In genomic region chr12:45886685-45887084, GRCh38 we compare ENCODE assay signal across 22 cellular contexts.
DNase-seq lines count a peak whose midpoint lies in the region; ATAC-seq and TF ChIP-seq lines count a peak whose summit lies in the region.
"Had no signal": no experiment of that assay in that cellular context is flagged by ENCODE, and none has a peak within 500 bp of the region (broad histone marks: within the 10 kb centered on the region; RNA-seq: fewer than 3 reads in every experiment).

No MANE protein-coding gene starts in this region.

- peaks cover 42% of the 10 kb centered on the region for H3K36me3 Mint-ChIP-seq in GM23338 (ENCODE audit: low read depth)

- no peak overlapping the region for H3K4me3 Mint-ChIP-seq in GM23338
- H3K4me3 Mint-ChIP-seq: CD14-positive monocyte; CD4-positive, alpha-beta memory T cell; CD4-positive, CD25-positive, alpha-beta regulatory T cell; CD8-positive, alpha-beta memory T cell had no signal

- no peaks in the 10 kb centered on the region for H3K27me3 ChIP-seq in GM23338 (ENCODE audit: insufficient read depth)
- H3K27me3 ChIP-seq: BE2C, BLaER1 had no signal

- peaks cover 9% of the 10 kb centered on the region; the same call in 2 of the 3 replicates for H3K4me1 Mint-ChIP-seq in GM23338
- H3K4me1 Mint-ChIP-seq: CD14-positive monocyte had no signal

- peaks cover 10% of the 10 kb centered on the region; the same call in 1 of the 2 replicates for H3K36me3 ChIP-seq in GM23338 (ENCODE audit: insufficient read depth)

- H3K27ac Mint-ChIP-seq in GM23338 = no peak overlapping the region
- H3K27ac Mint-ChIP-seq: CD14-positive monocyte; CD4-positive, alpha-beta memory T cell; CD4-positive, CD25-positive, alpha-beta regulatory T cell had no signal

- no peaks in the 10 kb centered on the region for H3K79me2 ChIP-seq in GM23338 (replicated peaks; ENCODE audit: insufficient read depth)

- H3K4me2 ChIP-seq in GM23338 = no peak overlapping the region
- H3K4me2 ChIP-seq: BLaER1 had no signal

- H3K9me3 Mint-ChIP-seq in GM23338 = peaks cover 11% of the 10 kb centered on the region; the same call in 1 of the 3 replicates

- H3K27me3 Mint-ChIP-seq in GM23338 (ENCODE audit: insufficient read depth, low read depth, poor library complexity) = peaks cover 3% of the 10 kb centered on the region
- H3K27me3 Mint-ChIP-seq: CD4-positive, alpha-beta memory T cell; CD4-positive, CD25-positive, alpha-beta regulatory T cell; CD8-positive, alpha-beta memory T cell had no signal

- no peaks in the 10 kb centered on the region for H4K20me1 ChIP-seq in GM23338 (replicated peaks; ENCODE audit: insufficient read depth)
- H4K20me1 ChIP-seq: BLaER1 had no signal

- no peak overlapping the region for H2AFZ ChIP-seq in GM23338

- no peak overlapping the region for H3K4me3 ChIP-seq in GM23338
- H3K4me3 ChIP-seq: BLaER1 had no signal

- H3K27ac ChIP-seq in GM23338 (ENCODE audit: low read depth) = no peak overlapping the region
- H3K27ac ChIP-seq: BLaER1 had no signal

- peak; percentile 54; the same call in 2 of the 3 replicates for ATAC-seq in GM23338
- no peak for ATAC-seq in GM18909 (IDR thresholded peaks at IDR 0.05; ENCODE audit: poor library complexity, unreplicated experiment)
- ATAC-seq in HG03175 (IDR thresholded peaks at IDR 0.05; ENCODE audit: unreplicated experiment) = no peak

- DNase-seq in GM23338 (ENCODE audit: low spot score) (no peak), NCI-H69 (lab: John Stamatoyannopoulos, UW) (peak; percentile 25), iPS-NIHi7 (ENCODE audit: extremely low spot score) (no peak)
- DNase-seq: 8988T; ACHN; BE2C; C1 segment of cervical spinal cord; CD4-positive, alpha-beta memory T cell; CD4-positive, CD25-positive, alpha-beta regulatory T cell; CD8-positive, alpha-beta memory T cell; COR-L47; DMS 273 treated with DMSO at 0.1 percent for 48 hours; DMS153; DMS53; DMS79; DND-41; EL; GF-D8 had no signal

- peaks cover 4% of the 10 kb centered on the region; the same call in 1 of the 2 replicates for H3K4me1 ChIP-seq in GM23338 (ENCODE audit: insufficient read depth)
- H3K4me1 ChIP-seq: BE2C, BLaER1 had no signal

- no peaks in the 10 kb centered on the region for H3K9me2 ChIP-seq in GM23338 (ENCODE audit: insufficient read depth)

- no peaks in the 10 kb centered on the region for H3F3A ChIP-seq in GM23338 (replicated peaks; ENCODE audit: low read depth)

- no peak for TF ChIP-seq CTCF in GM23338 (conservative IDR thresholded peaks at IDR 0.05; ENCODE audit: low read depth in 2 of 2)

TF ChIP-seq in GM23338, 12 proteins besides CTCF, POLR2A, EP300 and RAD21 (continues in another document):
- no peak for TF ChIP-seq NANOG (IDR thresholded peaks at IDR 0.05; ENCODE audit: borderline replicate concordance)
- no peak for TF ChIP-seq JUNB (IDR thresholded peaks at IDR 0.05; ENCODE audit: unreplicated experiment)
- TF ChIP-seq STAT1 (IDR thresholded peaks at IDR 0.05; ENCODE audit: unreplicated experiment) = no peak
- no peak for TF ChIP-seq ZNF331 (CRISPR knock-in tag; IDR thresholded peaks at IDR 0.05; ENCODE audit: low read depth)
- TF ChIP-seq REST (IDR thresholded peaks at IDR 0.05; ENCODE audit: unreplicated experiment) = no peak
- TF ChIP-seq EZH2phosphoT487 (IDR thresholded peaks at IDR 0.05; ENCODE audit: unreplicated experiment) = no peak
- TF ChIP-seq POLR2AphosphoS5 (IDR thresholded peaks at IDR 0.05; ENCODE audit: low read depth) = no peak
- TF ChIP-seq, protein P1, sequence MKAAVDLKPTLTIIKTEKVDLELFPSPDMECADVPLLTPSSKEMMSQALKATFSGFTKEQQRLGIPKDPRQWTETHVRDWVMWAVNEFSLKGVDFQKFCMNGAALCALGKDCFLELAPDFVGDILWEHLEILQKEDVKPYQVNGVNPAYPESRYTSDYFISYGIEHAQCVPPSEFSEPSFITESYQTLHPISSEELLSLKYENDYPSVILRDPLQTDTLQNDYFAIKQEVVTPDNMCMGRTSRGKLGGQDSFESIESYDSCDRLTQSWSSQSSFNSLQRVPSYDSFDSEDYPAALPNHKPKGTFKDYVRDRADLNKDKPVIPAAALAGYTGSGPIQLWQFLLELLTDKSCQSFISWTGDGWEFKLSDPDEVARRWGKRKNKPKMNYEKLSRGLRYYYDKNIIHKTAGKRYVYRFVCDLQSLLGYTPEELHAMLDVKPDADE (IDR thresholded peaks at IDR 0.05) = no peak
- TF ChIP-seq, protein P2, sequence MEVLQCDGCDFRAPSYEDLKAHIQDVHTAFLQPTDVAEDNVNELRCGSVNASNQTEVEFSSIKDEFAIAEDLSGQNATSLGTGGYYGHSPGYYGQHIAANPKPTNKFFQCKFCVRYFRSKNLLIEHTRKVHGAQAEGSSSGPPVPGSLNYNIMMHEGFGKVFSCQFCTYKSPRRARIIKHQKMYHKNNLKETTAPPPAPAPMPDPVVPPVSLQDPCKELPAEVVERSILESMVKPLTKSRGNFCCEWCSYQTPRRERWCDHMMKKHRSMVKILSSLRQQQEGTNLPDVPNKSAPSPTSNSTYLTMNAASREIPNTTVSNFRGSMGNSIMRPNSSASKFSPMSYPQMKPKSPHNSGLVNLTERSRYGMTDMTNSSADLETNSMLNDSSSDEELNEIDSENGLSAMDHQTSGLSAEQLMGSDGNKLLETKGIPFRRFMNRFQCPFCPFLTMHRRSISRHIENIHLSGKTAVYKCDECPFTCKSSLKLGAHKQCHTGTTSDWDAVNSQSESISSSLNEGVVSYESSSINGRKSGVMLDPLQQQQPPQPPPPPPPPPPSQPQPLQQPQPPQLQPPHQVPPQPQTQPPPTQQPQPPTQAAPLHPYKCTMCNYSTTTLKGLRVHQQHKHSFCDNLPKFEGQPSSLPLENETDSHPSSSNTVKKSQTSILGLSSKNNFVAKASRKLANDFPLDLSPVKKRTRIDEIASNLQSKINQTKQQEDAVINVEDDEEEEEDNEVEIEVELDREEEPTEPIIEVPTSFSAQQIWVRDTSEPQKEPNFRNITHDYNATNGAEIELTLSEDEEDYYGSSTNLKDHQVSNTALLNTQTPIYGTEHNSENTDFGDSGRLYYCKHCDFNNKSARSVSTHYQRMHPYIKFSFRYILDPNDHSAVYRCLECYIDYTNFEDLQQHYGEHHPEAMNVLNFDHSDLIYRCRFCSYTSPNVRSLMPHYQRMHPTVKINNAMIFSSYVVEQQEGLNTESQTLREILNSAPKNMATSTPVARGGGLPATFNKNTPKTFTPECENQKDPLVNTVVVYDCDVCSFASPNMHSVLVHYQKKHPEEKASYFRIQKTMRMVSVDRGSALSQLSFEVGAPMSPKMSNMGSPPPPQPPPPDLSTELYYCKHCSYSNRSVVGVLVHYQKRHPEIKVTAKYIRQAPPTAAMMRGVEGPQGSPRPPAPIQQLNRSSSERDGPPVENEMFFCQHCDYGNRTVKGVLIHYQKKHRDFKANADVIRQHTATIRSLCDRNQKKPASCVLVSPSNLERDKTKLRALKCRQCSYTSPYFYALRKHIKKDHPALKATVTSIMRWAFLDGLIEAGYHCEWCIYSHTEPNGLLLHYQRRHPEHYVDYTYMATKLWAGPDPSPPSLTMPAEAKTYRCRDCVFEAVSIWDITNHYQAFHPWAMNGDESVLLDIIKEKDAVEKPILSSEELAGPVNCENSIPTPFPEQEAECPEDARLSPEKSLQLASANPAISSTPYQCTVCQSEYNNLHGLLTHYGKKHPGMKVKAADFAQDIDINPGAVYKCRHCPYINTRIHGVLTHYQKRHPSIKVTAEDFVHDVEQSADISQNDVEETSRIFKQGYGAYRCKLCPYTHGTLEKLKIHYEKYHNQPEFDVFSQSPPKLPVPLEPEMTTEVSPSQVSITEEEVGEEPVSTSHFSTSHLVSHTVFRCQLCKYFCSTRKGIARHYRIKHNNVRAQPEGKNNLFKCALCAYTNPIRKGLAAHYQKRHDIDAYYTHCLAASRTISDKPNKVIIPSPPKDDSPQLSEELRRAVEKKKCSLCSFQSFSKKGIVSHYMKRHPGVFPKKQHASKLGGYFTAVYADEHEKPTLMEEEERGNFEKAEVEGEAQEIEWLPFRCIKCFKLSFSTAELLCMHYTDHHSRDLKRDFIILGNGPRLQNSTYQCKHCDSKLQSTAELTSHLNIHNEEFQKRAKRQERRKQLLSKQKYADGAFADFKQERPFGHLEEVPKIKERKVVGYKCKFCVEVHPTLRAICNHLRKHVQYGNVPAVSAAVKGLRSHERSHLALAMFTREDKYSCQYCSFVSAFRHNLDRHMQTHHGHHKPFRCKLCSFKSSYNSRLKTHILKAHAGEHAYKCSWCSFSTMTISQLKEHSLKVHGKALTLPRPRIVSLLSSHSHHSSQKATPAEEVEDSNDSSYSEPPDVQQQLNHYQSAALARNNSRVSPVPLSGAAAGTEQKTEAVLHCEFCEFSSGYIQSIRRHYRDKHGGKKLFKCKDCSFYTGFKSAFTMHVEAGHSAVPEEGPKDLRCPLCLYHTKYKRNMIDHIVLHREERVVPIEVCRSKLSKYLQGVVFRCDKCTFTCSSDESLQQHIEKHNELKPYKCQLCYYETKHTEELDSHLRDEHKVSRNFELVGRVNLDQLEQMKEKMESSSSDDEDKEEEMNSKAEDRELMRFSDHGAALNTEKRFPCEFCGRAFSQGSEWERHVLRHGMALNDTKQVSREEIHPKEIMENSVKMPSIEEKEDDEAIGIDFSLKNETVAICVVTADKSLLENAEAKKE (CRISPR knock-in tag; IDR thresholded peaks at IDR 0.05) = no peak
- TF ChIP-seq EZH2 (IDR thresholded peaks at IDR 0.05; ENCODE audit: low read depth, unreplicated experiment) = no peak
- no peak for TF ChIP-seq ZNF114 (CRISPR knock-in tag; IDR thresholded peaks at IDR 0.05)
